Comparison of ENCODE assay signal across 8 cellular contexts in the genomic region with DNA sequence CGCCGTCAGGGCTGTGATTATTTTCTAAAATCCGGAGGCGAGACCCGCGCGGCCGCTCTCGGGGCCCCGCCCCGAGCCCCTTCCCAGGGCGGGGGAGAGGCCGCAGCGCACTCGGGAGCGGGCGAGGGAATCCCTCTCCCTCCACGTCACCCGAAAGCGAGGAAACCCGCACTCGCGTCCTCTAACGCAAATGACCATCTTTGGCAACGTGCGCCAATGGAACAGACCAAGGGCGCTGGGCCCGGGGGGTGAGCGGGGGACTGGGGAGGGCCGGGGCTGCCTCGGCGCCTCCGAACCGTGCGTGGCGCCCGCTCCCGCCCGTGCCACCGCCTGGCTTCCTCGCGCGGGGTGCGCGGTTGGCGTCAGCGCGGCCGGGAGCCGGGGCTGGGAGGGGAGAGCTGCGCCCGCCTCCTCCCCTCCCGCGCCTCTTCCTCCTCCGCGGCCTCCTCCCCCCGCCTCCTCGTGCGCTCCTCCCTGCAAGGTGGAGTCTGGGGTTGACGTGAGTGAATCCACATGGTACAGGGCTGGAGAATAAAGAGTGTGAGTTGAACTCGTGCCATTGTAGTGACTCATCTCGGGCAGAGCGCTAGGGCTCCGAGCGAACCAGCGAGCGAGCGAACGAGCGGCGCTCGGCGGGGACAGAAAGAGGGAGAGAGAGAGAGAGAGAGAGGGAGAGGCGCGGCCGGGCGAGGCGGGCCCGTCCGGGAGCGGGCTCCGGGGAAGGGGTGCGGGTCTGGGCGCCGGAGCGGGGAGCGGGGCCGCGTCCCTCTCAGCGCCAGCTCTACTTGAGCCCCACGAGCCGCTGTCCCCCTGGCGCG. TPM values are rescaled to one million over a fixed set of nuclear protein-coding genes. Genes with fewer than 3 reads are reported as not detected.
DNase-seq lines count a peak whose midpoint lies in the region; ATAC-seq and TF ChIP-seq lines count a peak whose summit lies in the region.

A gene (plus strand): TSS at position 562 of the 818 bp plus-strand sequence. CDS start 863 bp downstream, outside the sequence.

- peaks cover 30% of the 10 kb centered on the region for H3K4me1 Mint-ChIP-seq in activated CD4-positive, alpha-beta T cell treated with anti-CD3 and anti-CD28 coated beads for 36 hours

- peak; percentile 76 for ATAC-seq in HG03442 (IDR thresholded peaks at IDR 0.05; ENCODE audit: unreplicated experiment)
- peak; percentile 74 for ATAC-seq in activated CD4-positive, alpha-beta T cell treated with anti-CD3 and anti-CD28 coated beads for 36 hours

- peak within 1 kb of the TSS; percentile 99 for H3K27ac Mint-ChIP-seq in activated CD4-positive, alpha-beta T cell treated with anti-CD3 and anti-CD28 coated beads for 36 hours

- no peak within 1 kb of the TSS for H3K4me3 Mint-ChIP-seq in activated CD4-positive, alpha-beta T cell treated with anti-CD3 and anti-CD28 coated beads for 36 hours

- no peaks in the 10 kb centered on the region for H3K9me3 Mint-ChIP-seq in activated CD4-positive, alpha-beta T cell treated with anti-CD3 and anti-CD28 coated beads for 36 hours (ENCODE audit: low read depth)

- DNase-seq in Ammon's horn (ENCODE audit: low spot score): peak; percentile 96
- peak; percentile 90 for DNase-seq in GM19238 (ENCODE audit: insufficient read length, low spot score)
- DNase-seq in NCI-H510A treated with DMSO at 0.1 percent for 48 hours (lab: John Stamatoyannopoulos, UW): peak; percentile 96
- DNase-seq in activated CD4-positive, alpha-beta T cell treated with anti-CD3 and anti-CD28 coated beads for 36 hours: peak; percentile 96
- peak; percentile 100 for DNase-seq in choroid plexus epithelial cell (ENCODE audit: low read depth)
- DNase-seq in kidney tubule cell (ENCODE audit: low spot score): peak; percentile 100
- peak; percentile 69 to 92 (median 85) for DNase-seq in stimulated activated CD4-positive, alpha-beta T cell treated with anti-CD3 and anti-CD28 coated beads, Interleukin-1b, Interleukin-23, amount 100 ng/mL, for 24 hours (ENCODE audit: low read depth in 4 of 4, low spot score in 1 of 4)

- CTCF ChIA-PET in activated CD4-positive, alpha-beta T cell treated with anti-CD3 and anti-CD28 coated beads for 36 hours (lab: Charles Lee): interaction anchor here (0.5 to 1.2 kb wide), 5 partner anchors 16 to 710 kb away, joined by 3 read pairs; no protein-coding TSS in a partner anchor

- H3K27me3 Mint-ChIP-seq in activated CD4-positive, alpha-beta T cell treated with anti-CD3 and anti-CD28 coated beads for 36 hours: no peaks in the 10 kb centered on the region

- POLR2A ChIA-PET in activated CD4-positive, alpha-beta T cell treated with anti-CD3 and anti-CD28 coated beads for 36 hours (lab: Charles Lee): interaction anchor here (1.0 to 1.3 kb wide), 3 partner anchors 14 to 57 kb away, joined by 3 to 4 read pairs (median 4); no protein-coding TSS in a partner anchor

- H3K36me3 Mint-ChIP-seq in activated CD4-positive, alpha-beta T cell treated with anti-CD3 and anti-CD28 coated beads for 36 hours (ENCODE audit: low read depth): peaks cover 7% of the 10 kb centered on the region

- no peak for TF ChIP-seq CTCF in choroid plexus epithelial cell (conservative IDR thresholded peaks at IDR 0.05; ENCODE audit: low read depth, low read length)

- peak within 1 kb of the TSS; percentile 93 for H3K4me3 ChIP-seq in choroid plexus epithelial cell (ENCODE audit: low read depth, low read length)

- intact Hi-C loops in activated CD4-positive, alpha-beta T cell treated with anti-CD3 and anti-CD28 coated beads for 36 hours (cut with DNase I, micrococcal nuclease): loop anchor here (1.0 to 10.0 kb wide), 19 partner anchors 17 to 1755 kb away; a partner anchor contains a TSS

RNA-seq across cellular contexts. Expression of the gene that starts here (rescaled TPM):
- total RNA-seq in activated CD4-positive, alpha-beta T cell treated with anti-CD3 and anti-CD28 coated beads for 36 hours: 100 to 1,000 TPM; 135 to 225 TPM

Comparison
In these comparisons a context has a peak if more than half of its experiments do, and no peak if none do; other contexts are left out.
1. Peak in every context shown above with its lines: DNase-seq, ATAC-seq and H3K4me3 ChIP-seq.